15 cellular contexts compared by ENCODE assay signal in genomic region chr5:160363661-160364060, GRCh38. TPM values are rescaled to one million over a fixed set of nuclear protein-coding genes. Genes with fewer than 3 reads are reported as not detected.
DNase-seq lines count a peak whose midpoint lies in the region; ATAC-seq and TF ChIP-seq lines count a peak whose summit lies in the region.
"Had no signal": no experiment of that assay in that cellular context is flagged by ENCODE, and none has a peak within 500 bp of the region (broad histone marks: within the 10 kb centered on the region; RNA-seq: fewer than 3 reads in every experiment).

No MANE protein-coding gene starts in this region.

- CTCF ChIA-PET in WTC11 (lab: Charles Lee), result interaction anchor here (0.9 to 1.1 kb wide), 2 partner anchors 27 to 342 kb away, joined by 3 read pairs; no protein-coding TSS in a partner anchor
- CTCF ChIA-PET in CD8-positive, alpha-beta memory T cell (lab: Charles Lee), result no interaction called here
- CTCF ChIA-PET in PC-9 (lab: Charles Lee), result interaction anchor here (0.9 kb wide), 1 partner anchor 16 kb away, joined by 3 read pairs; no protein-coding TSS in a partner anchor

- H3K4me1 ChIP-seq in right atrium auricular region (peaks cover 0 to 45% of the 10 kb centered on the region in 2 donors), sigmoid colon (peaks cover 0 to 5% (median 0%) of the 10 kb centered on the region in 4 donors), PC-9 (replicated peaks; ENCODE audit: insufficient read depth) (no peaks in the 10 kb centered on the region)
- H3K4me1 ChIP-seq in CD8-positive, alpha-beta memory T cell (ENCODE audit: insufficient read depth, low read length), result no peaks in the 10 kb centered on the region

- 79 to 82% methylated on average over 9 of the region's 9 CpGs for WGBS in sigmoid colon, 2 donors

- ATAC-seq in WTC11, result no peak

- H3K27ac Mint-ChIP-seq in WTC11, result no peak overlapping the region
- no peak overlapping the region for H3K27ac Mint-ChIP-seq in CD8-positive, alpha-beta memory T cell

- H3K27me3 Mint-ChIP-seq in WTC11 (ENCODE audit: low read depth), result peaks cover 8% of the 10 kb centered on the region
- peaks cover 15 to 65% of the 10 kb centered on the region in 2 donors for H3K27me3 Mint-ChIP-seq in CD8-positive, alpha-beta memory T cell

- DNase-seq in AG10803 (ENCODE audit: low read depth) (peak; percentile 35), WTC11 (ENCODE audit: low spot score) (no peak), right atrium auricular region (ENCODE audit: low spot score) (no peak), sigmoid colon (no peak), cortex of kidney (lab: John Stamatoyannopoulos, UW) (no peak), PC-9 (no peak)
- no peak for DNase-seq in CD8-positive, alpha-beta memory T cell
- DNase-seq in activated T-cell treated with anti-CD3 and anti-CD28 coated beads, Interleukin-2, amount 50 U/mL, for 1 hour, result no peak
- DNase-seq: activated gamma-delta T cell treated with Interleukin-2 at 50 U/mL for 16 hours; COR-L47; effector CD8-positive, alpha-beta T cell; foreskin melanocyte; GDM1; MV-4-11; stimulated activated CD4-positive, alpha-beta T cell treated with anti-CD3 and anti-CD28 coated beads, Interleukin-4, amount 100 ng/mL, for 1 hour had no signal

- H3K4me1 Mint-ChIP-seq in WTC11, result peaks cover 13% of the 10 kb centered on the region
- no peaks in the 10 kb centered on the region for H3K4me1 Mint-ChIP-seq in CD8-positive, alpha-beta memory T cell

- no peaks in the 10 kb centered on the region for H3K9me3 Mint-ChIP-seq in WTC11
- H3K9me3 Mint-ChIP-seq in CD8-positive, alpha-beta memory T cell, result no peaks in the 10 kb centered on the region

- H3K9me3 ChIP-seq in right atrium auricular region (no peaks in the 10 kb centered on the region), sigmoid colon (no peaks in the 10 kb centered on the region), PC-9 (ENCODE audit: insufficient read depth, low read depth) (no peaks in the 10 kb centered on the region)
- H3K9me3 ChIP-seq in CD8-positive, alpha-beta memory T cell (ENCODE audit: low read length), result no peaks in the 10 kb centered on the region

- BruUV-seq in PC-9 (replicated peaks; lab: Mats Ljungman, UMichigan), result no TSS peak

- H4K20me1 ChIP-seq in PC-9 (ENCODE audit: insufficient read depth), result no peaks in the 10 kb centered on the region

- H3K27me3 ChIP-seq in right atrium auricular region, result no peaks in the 10 kb centered on the region
- H3K27me3 ChIP-seq in sigmoid colon, result no peaks in the 10 kb centered on the region
- peaks cover 2% of the 10 kb centered on the region for H3K27me3 ChIP-seq in CD8-positive, alpha-beta memory T cell (ENCODE audit: insufficient read depth, low read length, poor library complexity, severe bottlenecking)
- no peaks in the 10 kb centered on the region; the same call in 1 of the 2 replicates for H3K27me3 ChIP-seq in PC-9 (ENCODE audit: insufficient read depth, low read depth)

- no peak overlapping the region for H3K4me3 ChIP-seq in AG10803 (ENCODE audit: low read length)
- no peak overlapping the region for H3K4me3 ChIP-seq in right atrium auricular region
- no peak overlapping the region for H3K4me3 ChIP-seq in sigmoid colon
- no peak overlapping the region for H3K4me3 ChIP-seq in CD8-positive, alpha-beta memory T cell (ENCODE audit: low read length)
- H3K4me3 ChIP-seq in PC-9, result no peak overlapping the region

- no peak overlapping the region for H2AFZ ChIP-seq in PC-9

- TF ChIP-seq CTCF in AG10803 (conservative IDR thresholded peaks at IDR 0.05; ENCODE audit: low read length) (no peak), WTC11 (IDR thresholded peaks at IDR 0.05) (no peak), right atrium auricular region (IDR thresholded peaks at IDR 0.05) (no peak), sigmoid colon (IDR thresholded peaks at IDR 0.05) (no peak), PC-9 (conservative IDR thresholded peaks at IDR 0.05) (no peak)

- H3K4me3 Mint-ChIP-seq in WTC11, result no peak overlapping the region
- no peak overlapping the region for H3K4me3 Mint-ChIP-seq in CD8-positive, alpha-beta memory T cell

- POLR2A ChIA-PET in WTC11 (lab: Charles Lee), result no interaction called here
- POLR2A ChIA-PET in CD8-positive, alpha-beta memory T cell (lab: Charles Lee), result no interaction called here
- POLR2A ChIA-PET in PC-9 (lab: Charles Lee; ENCODE audit: unreplicated experiment), result no interaction called here

- H3K79me2 ChIP-seq in PC-9 (ENCODE audit: low read depth), result no peaks in the 10 kb centered on the region

- no peak for TF ChIP-seq POLR2A in sigmoid colon (IDR thresholded peaks at IDR 0.05)

- intact Hi-C loops in sigmoid colon (cut with DNase I) (no loop called here), PC-9 (cut with micrococcal nuclease; ENCODE audit: unreplicated experiment) (no loop called here)

- no peak overlapping the region for H3K4me2 ChIP-seq in PC-9

- H3K36me3 ChIP-seq in right atrium auricular region (no peaks in the 10 kb centered on the region), sigmoid colon (no peaks in the 10 kb centered on the region), PC-9 (ENCODE audit: low read depth) (no peaks in the 10 kb centered on the region)
- no peaks in the 10 kb centered on the region for H3K36me3 ChIP-seq in CD8-positive, alpha-beta memory T cell (ENCODE audit: insufficient read depth, low read length)

- no peaks in the 10 kb centered on the region for H3K9me2 ChIP-seq in PC-9 (ENCODE audit: insufficient read depth)

- H3K27ac ChIP-seq in right atrium auricular region (peak overlapping the region; percentile 59 to 67), sigmoid colon (peak overlapping the region in 3 of 4 donors; percentile 18 to 58 (median 35)), PC-9 (no peak overlapping the region)
- no peak overlapping the region for H3K27ac ChIP-seq in CD8-positive, alpha-beta memory T cell (ENCODE audit: low read depth, low read length)

- no peaks in the 10 kb centered on the region for H3K36me3 Mint-ChIP-seq in WTC11
- H3K36me3 Mint-ChIP-seq in CD8-positive, alpha-beta memory T cell, result peaks cover 0 to 4% (median 3%) of the 10 kb centered on the region in 3 donors

- no peaks in the 10 kb centered on the region for H3F3A ChIP-seq in PC-9 (ENCODE audit: insufficient read depth, low read depth)

- TF ChIP-seq EP300 in sigmoid colon (IDR thresholded peaks at IDR 0.05), result no peak

TF ChIP-seq in WTC11, 78 proteins besides CTCF, POLR2A, EP300 and RAD21:
- no peak for TF ChIP-seq RORB (CRISPR knock-in tag; IDR thresholded peaks at IDR 0.05)
- TF ChIP-seq, protein P1, sequence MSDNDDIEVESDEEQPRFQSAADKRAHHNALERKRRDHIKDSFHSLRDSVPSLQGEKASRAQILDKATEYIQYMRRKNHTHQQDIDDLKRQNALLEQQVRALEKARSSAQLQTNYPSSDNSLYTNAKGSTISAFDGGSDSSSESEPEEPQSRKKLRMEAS (CRISPR knock-in tag; IDR thresholded peaks at IDR 0.05), result 0 out of 2 replicates have a peak, but pooled peaks have one; percentile 31
TF ChIP-seq in WTC11: peak in this region for 1.

RNA-seq across cellular contexts. Expression of gene C1QTNF2, which starts 6.8 kb away (rescaled TPM):
- total RNA-seq in WTC11 (2021) (0.25 to 0.52 TPM (median 0.44 TPM) in 3 replicates), right atrium auricular region (1 to 10 TPM; 1.5 to 2.2 TPM), sigmoid colon (1 to 10 TPM in 3 of 4 donors, under 1 TPM in 1; 0.95 to 2.5 (median 1.5) TPM), PC-9 (2021) (0.15 and 0.20 TPM in 2 replicates)
- polyA plus RNA-seq in sigmoid colon, result under 1 TPM in 1 of 3 donors, not detected in 2; 0.85 TPM
- not detected for total RNA-seq in CD8-positive, alpha-beta memory T cell
- not detected for polyA plus RNA-seq in CD8-positive, alpha-beta memory T cell

RNA-seq across cellular contexts. Expression of gene FAM200C, which starts 36.2 kb away (rescaled TPM):
- total RNA-seq in WTC11 (2021) (5.4 to 7.2 TPM (median 6.3 TPM) in 3 replicates), right atrium auricular region (1 to 10 TPM; 3.3 to 4.2 TPM), sigmoid colon (10 to 100 TPM in 1 of 4 donors, 1 to 10 TPM in 3; 4.3 to 12.3 (median 8.1) TPM), PC-9 (2021) (8.6 and 10.5 TPM in 2 replicates)
- polyA plus RNA-seq in sigmoid colon, result 1 to 10 TPM in 2 of 3 donors, under 1 TPM in 1; 0.92 to 1.4 (median 1.2) TPM
- 1 to 10 TPM; 1.0 to 1.2 TPM for total RNA-seq in CD8-positive, alpha-beta memory T cell
- 0.12 TPM for polyA plus RNA-seq in CD8-positive, alpha-beta memory T cell

RNA-seq across cellular contexts. Expression of gene CCNJL, which starts 51.3 kb away (rescaled TPM):
- 27.9 to 31.3 TPM (median 28.6 TPM) in 3 replicates for total RNA-seq in WTC11 (2021)
- total RNA-seq in right atrium auricular region, result 1 to 10 TPM; 2.7 to 5.5 TPM
- total RNA-seq in sigmoid colon, result 1 to 10 TPM in 2 of 4 donors, under 1 TPM in 2; 0.16 to 5.3 (median 1.4) TPM
- 10 to 100 TPM in 2 of 3 donors, 1 to 10 TPM in 1; 4.7 to 18.7 (median 10.8) TPM for polyA plus RNA-seq in sigmoid colon
- not detected for total RNA-seq in CD8-positive, alpha-beta memory T cell
- not detected for polyA plus RNA-seq in CD8-positive, alpha-beta memory T cell
- 33.9 and 34.7 TPM in 2 replicates for total RNA-seq in PC-9 (2021)

RNA-seq across cellular contexts. Expression of gene SLU7, which starts 55.2 kb away (rescaled TPM):
- 28.7 to 33.3 TPM (median 32.5 TPM) in 3 replicates for total RNA-seq in WTC11 (2021)
- 10 to 100 TPM; 55.0 to 55.2 TPM for total RNA-seq in right atrium auricular region
- total RNA-seq in sigmoid colon, result 10 to 100 TPM; 22.4 to 80.3 (median 65.6) TPM
- 10 to 100 TPM; 27.8 to 44.4 (median 37.9) TPM for polyA plus RNA-seq in sigmoid colon
- 10 to 100 TPM; 48.3 to 55.7 TPM for total RNA-seq in CD8-positive, alpha-beta memory T cell
- polyA plus RNA-seq in CD8-positive, alpha-beta memory T cell, result 94.1 TPM
- 53.6 and 75.3 TPM in 2 replicates for total RNA-seq in PC-9 (2021)

RNA-seq across cellular contexts. Expression of gene PTTG1, which starts 58.0 kb away (rescaled TPM):
- total RNA-seq in WTC11 (2021) (239 to 273 TPM (median 270 TPM) in 3 replicates), right atrium auricular region (1 to 10 TPM; 4.0 to 5.9 TPM), sigmoid colon (10 to 100 TPM in 1 of 4 donors, 1 to 10 TPM in 3; 1.8 to 11.9 (median 4.7) TPM), PC-9 (2021) (262 and 272 TPM in 2 replicates)
- 10 to 100 TPM; 15.0 to 93.8 (median 30.7) TPM for polyA plus RNA-seq in sigmoid colon
- total RNA-seq in CD8-positive, alpha-beta memory T cell, result 10 to 100 TPM; 79.8 to 82.2 TPM
- 40.2 TPM for polyA plus RNA-seq in CD8-positive, alpha-beta memory T cell

Comparison
In these comparisons a context has a peak if more than half of its experiments do, and no peak if none do; other contexts are left out.
1. H3K27ac ChIP-seq: peak in right atrium auricular region (2 of 2) and sigmoid colon (3 of 4); none in CD8-positive, alpha-beta memory T cell (single experiment) and PC-9 (single experiment).